Comparison of ENCODE assay signal across 1 cellular context in genomic region chr5:91280062-91280941, GRCh38.
A peak's percentile ranks its signal among the peaks of the same experiment; 100 is the strongest.
TF ChIP-seq lines count a peak whose summit lies in the region.

No MANE protein-coding gene starts in this region.

TF ChIP-seq in K562, 482 proteins besides CTCF, POLR2A, EP300 and RAD21 (continued from another document and continues in another):
- 0 out of 4 replicates have a peak, but pooled peaks of 1 of the 2 experiments have one; percentile 21 for TF ChIP-seq BCLAF1 (IDR thresholded peaks at IDR 0.05; ENCODE audit: borderline replicate concordance in 1 of 2, control insufficient read depth in 1 of 2, low read depth in 2 of 2, low read length in 1 of 2)
- TF ChIP-seq ZBTB40 (IDR thresholded peaks at IDR 0.05): peak; percentile 65
- TF ChIP-seq ZBTB40 (CRISPR knock-in tag; IDR thresholded peaks at IDR 0.05): no peak
- TF ChIP-seq ZNF175 (CRISPR knock-in tag; IDR thresholded peaks at IDR 0.05; ENCODE audit: low read depth): peak; percentile 83
- peak; percentile 66 to 69; a peak in 2 of 4 replicates for TF ChIP-seq FOXK2 (conservative IDR thresholded peaks at IDR 0.05 in 1 of 2, IDR thresholded peaks at IDR 0.05 in 1 of 2; ENCODE audit: low read depth in 2 of 2)
- TF ChIP-seq MECOM (CRISPR knock-in tag; IDR thresholded peaks at IDR 0.05): peak; percentile 82; the same call in 1 of the 2 replicates
- TF ChIP-seq CBFA2T3 (IDR thresholded peaks at IDR 0.05): peak; percentile 54
- no peak for TF ChIP-seq PHB2 (IDR thresholded peaks at IDR 0.05; ENCODE audit: low read depth)
- TF ChIP-seq MAFF (IDR thresholded peaks at IDR 0.05; ENCODE audit: low read length): peak; percentile 67; the same call in 1 of the 2 replicates
- TF ChIP-seq KLF6 (CRISPR knock-in tag; IDR thresholded peaks at IDR 0.05; ENCODE audit: borderline replicate concordance): 0 out of 2 replicates have a peak, but pooled peaks have one; percentile 17
- TF ChIP-seq BCL6 (CRISPR knock-in tag; IDR thresholded peaks at IDR 0.05): no peak
- TF ChIP-seq HDAC2 (IDR thresholded peaks at IDR 0.05): peak; percentile 63; the same call in 1 of the 2 replicates
- peak; percentile 17; the same call in 1 of the 2 replicates for TF ChIP-seq TCF3 (CRISPR knock-in tag; IDR thresholded peaks at IDR 0.05)
- no peak for TF ChIP-seq ZNF707 (CRISPR knock-in tag; conservative IDR thresholded peaks at IDR 0.05)
- TF ChIP-seq ATF1 (CRISPR knock-in tag; IDR thresholded peaks at IDR 0.05): no peak
- TF ChIP-seq ATF1 (tag; IDR thresholded peaks at IDR 0.05): peak; percentile 91
- TF ChIP-seq ZNF121 (CRISPR knock-in tag; conservative IDR thresholded peaks at IDR 0.05): no peak
- TF ChIP-seq SMARCB1 (IDR thresholded peaks at IDR 0.05; ENCODE audit: insufficient read length, low read depth): no peak
- 0 out of 2 replicates have a peak, but pooled peaks have one; percentile 49 for TF ChIP-seq ETV5 (CRISPR knock-in tag; IDR thresholded peaks at IDR 0.05; ENCODE audit: low read depth)
- TF ChIP-seq ZBTB26 (CRISPR knock-in tag; IDR thresholded peaks at IDR 0.05): 0 out of 2 replicates have a peak, but pooled peaks have one; percentile 25
- TF ChIP-seq MBD2 (IDR thresholded peaks at IDR 0.05; ENCODE audit: borderline replicate concordance, low read depth): peak; percentile 66; the same call in 1 of the 2 replicates
- TF ChIP-seq MAFK (IDR thresholded peaks at IDR 0.05; ENCODE audit: low read length): peak; percentile 91
- TF ChIP-seq RERE (CRISPR knock-in tag; IDR thresholded peaks at IDR 0.05; ENCODE audit: borderline replicate concordance): 0 out of 2 replicates have a peak, but pooled peaks have one; percentile 48
- TF ChIP-seq TFAP4 (CRISPR knock-in tag; IDR thresholded peaks at IDR 0.05; ENCODE audit: borderline replicate concordance): peak; percentile 100
- 0 out of 2 replicates have a peak, but pooled peaks have one; percentile 27 for TF ChIP-seq ZBTB33 (CRISPR knock-in tag; IDR thresholded peaks at IDR 0.05)
- TF ChIP-seq ATF3 (IDR thresholded peaks at IDR 0.05): peak; percentile 99
- TF ChIP-seq ATF3 (CRISPR knock-in tag; conservative IDR thresholded peaks at IDR 0.05): peak; percentile 99
- TF ChIP-seq GATA2 (CRISPR knock-in tag; IDR thresholded peaks at IDR 0.05): peak; percentile 24; the same call in 1 of the 2 replicates
